18 cellular contexts compared by ENCODE assay signal in genomic region chr7:105367458-105367857, GRCh38.
"Had no signal": no experiment of that assay in that cellular context is flagged by ENCODE, and none has a peak within 500 bp of the region (broad histone marks: within the 10 kb centered on the region; RNA-seq: fewer than 3 reads in every experiment).

No MANE protein-coding gene starts in this region.

- H3K27ac Mint-ChIP-seq: dendritic cell treated with granulocyte-macrophage colony-stimulating factor and Interleukin-4, amounts not matched to agents 40 ng/mL and 50 ng/mL, for 4 days; mesothelial cell of epicardium; WTC11 had no signal

- H3K4me3 ChIP-seq: body of pancreas, heart right ventricle, lower lobe of right lung, prostate gland, testis, upper lobe of left lung had no signal

- H3K36me3 Mint-ChIP-seq: natural killer cell treated with Interleukin-12 subunit alpha and Interleukin-12 subunit beta and Interleukin-15 and Interleukin-18, amount 100 ng/mL, for 72 hours had no signal

- H3K36me3 ChIP-seq: heart right ventricle, lower lobe of right lung, prostate gland, upper lobe of left lung had no signal

- H3K4me3 Mint-ChIP-seq: activated naive CD4-positive, alpha-beta T cell treated with anti-CD3 and anti-CD28 coated beads, Interleukin-2, amount 50 U/mL, for 24 hours; dendritic cell treated with granulocyte-macrophage colony-stimulating factor and Interleukin-4, amounts not matched to agents 40 ng/mL and 50 ng/mL, for 4 days; mesothelial cell of epicardium; natural killer cell treated with Interleukin-12 subunit alpha and Interleukin-12 subunit beta and Interleukin-15 and Interleukin-18, amount 100 ng/mL, for 72 hours; WTC11 had no signal

- DNase-seq: activated gamma-delta T cell treated with Interleukin-2 at 50 U/mL for 16 hours; activated T-cell treated with anti-CD3 and anti-CD28 coated beads, Interleukin-2, amount 50 U/mL, for 1 hour; anterior cingulate cortex; body of pancreas; effector CD4-positive, alpha-beta T cell; heart right ventricle; lower lobe of right lung; stimulated activated CD4-positive, alpha-beta T cell treated with anti-CD3 and anti-CD28 coated beads, Interleukin-4, amount 100 ng/mL, for 1 hour; stimulated activated naive CD4-positive, alpha-beta T cell; T-helper 9 cell; testis; upper lobe of left lung had no signal

- H3K27me3 ChIP-seq: body of pancreas, heart right ventricle, testis, upper lobe of left lung had no signal

- H3K27ac ChIP-seq: body of pancreas, heart right ventricle, lower lobe of right lung, prostate gland, testis, upper lobe of left lung had no signal

- H3K4me1 ChIP-seq: prostate gland had no signal

- ATAC-seq: body of pancreas; heart right ventricle; natural killer cell treated with Interleukin-12 subunit alpha and Interleukin-12 subunit beta and Interleukin-15 and Interleukin-18, amount 100 ng/mL, for 72 hours; WTC11 had no signal

- H3K9me3 ChIP-seq: body of pancreas, lower lobe of right lung, prostate gland, testis, upper lobe of left lung had no signal

- H3K27me3 Mint-ChIP-seq: activated naive CD4-positive, alpha-beta T cell treated with anti-CD3 and anti-CD28 coated beads, Interleukin-2, amount 50 U/mL, for 24 hours; dendritic cell treated with granulocyte-macrophage colony-stimulating factor and Interleukin-4, amounts not matched to agents 40 ng/mL and 50 ng/mL, for 4 days; natural killer cell treated with Interleukin-12 subunit alpha and Interleukin-12 subunit beta and Interleukin-15 and Interleukin-18, amount 100 ng/mL, for 72 hours had no signal

- H3K9me3 Mint-ChIP-seq: activated naive CD4-positive, alpha-beta T cell treated with anti-CD3 and anti-CD28 coated beads, Interleukin-2, amount 50 U/mL, for 24 hours; dendritic cell treated with granulocyte-macrophage colony-stimulating factor and Interleukin-4, amounts not matched to agents 40 ng/mL and 50 ng/mL, for 4 days; natural killer cell treated with Interleukin-12 subunit alpha and Interleukin-12 subunit beta and Interleukin-15 and Interleukin-18, amount 100 ng/mL, for 72 hours had no signal
